Comparison of ENCODE assay signal across 15 cellular contexts in the genomic region with DNA sequence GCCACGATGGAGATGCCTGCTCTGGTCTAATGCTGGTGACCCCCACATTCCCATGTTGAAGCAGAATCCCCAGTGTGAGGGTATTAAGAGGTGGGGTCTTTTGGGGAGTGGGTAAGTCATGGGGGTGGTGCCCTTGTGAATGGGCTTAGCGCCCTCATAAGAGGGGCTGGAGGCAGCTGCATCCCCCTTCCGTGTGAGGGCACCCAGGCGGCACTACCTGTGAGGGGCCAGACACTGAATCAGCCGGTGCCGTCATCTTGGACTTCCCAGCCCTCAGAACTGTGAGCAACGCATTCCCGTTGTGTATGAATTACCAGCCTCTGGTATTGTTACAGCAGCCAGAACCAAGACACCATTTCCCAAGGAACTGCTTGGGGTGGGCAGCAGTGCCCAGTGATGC. TPM values are rescaled to one million over a fixed set of nuclear protein-coding genes. Genes with fewer than 3 reads are reported as not detected.
DNase-seq lines count a peak whose midpoint lies in the region; ATAC-seq and TF ChIP-seq lines count a peak whose summit lies in the region.
"Had no signal": no experiment of that assay in that cellular context is flagged by ENCODE, and none has a peak within 500 bp of the region (broad histone marks: within the 10 kb centered on the region; RNA-seq: fewer than 3 reads in every experiment).

No MANE protein-coding gene starts in this region.

- ATAC-seq in activated CD8-positive, alpha-beta memory T cell treated with anti-CD3 and anti-CD28 coated beads, Interleukin-2, amount 10 ng/mL, durations not matched to agents 7 days and 5 days, result no peak
- no peak for ATAC-seq in HG03520 (IDR thresholded peaks at IDR 0.05; ENCODE audit: unreplicated experiment)
- ATAC-seq in HG03139 (IDR thresholded peaks at IDR 0.05; ENCODE audit: unreplicated experiment), result no peak
- ATAC-seq: HCT116 had no signal

- no peak overlapping the region for H3K27ac ChIP-seq in Peyer's patch

- no peaks in the 10 kb centered on the region for H3K9me3 ChIP-seq in Peyer's patch
- H3K9me3 ChIP-seq: Caco-2 had no signal

- H3K4me3 Mint-ChIP-seq in activated CD8-positive, alpha-beta memory T cell treated with anti-CD3 and anti-CD28 coated beads, Interleukin-2, amount 10 ng/mL, durations not matched to agents 7 days and 5 days, result no peak overlapping the region
- H3K4me3 Mint-ChIP-seq in endothelial cell (ENCODE audit: unreplicated experiment), result peak overlapping the region; percentile 15
- H3K4me3 Mint-ChIP-seq: CD8-positive, alpha-beta memory T cell had no signal

- no peak overlapping the region for H3K4me3 ChIP-seq in Peyer's patch
- H3K4me3 ChIP-seq: BLaER1 had no signal

- H3K36me3 Mint-ChIP-seq in activated CD8-positive, alpha-beta memory T cell treated with anti-CD3 and anti-CD28 coated beads, Interleukin-2, amount 10 ng/mL, durations not matched to agents 7 days and 5 days, result no peaks in the 10 kb centered on the region
- H3K36me3 Mint-ChIP-seq in endothelial cell (ENCODE audit: low read depth, unreplicated experiment), result no peaks in the 10 kb centered on the region
- H3K36me3 Mint-ChIP-seq: CD8-positive, alpha-beta memory T cell had no signal

- no peaks in the 10 kb centered on the region for H3K27me3 ChIP-seq in Peyer's patch
- H3K27me3 ChIP-seq: BLaER1 had no signal

- no peaks in the 10 kb centered on the region for H3K4me1 Mint-ChIP-seq in activated CD8-positive, alpha-beta memory T cell treated with anti-CD3 and anti-CD28 coated beads, Interleukin-2, amount 10 ng/mL, durations not matched to agents 7 days and 5 days
- peaks cover 5% of the 10 kb centered on the region for H3K4me1 Mint-ChIP-seq in endothelial cell (ENCODE audit: unreplicated experiment)
- H3K4me1 Mint-ChIP-seq: CD8-positive, alpha-beta memory T cell had no signal

- intact Hi-C loops in posterior vena cava (cut with DNase I), result no loop called here

- DNase-seq in activated CD8-positive, alpha-beta memory T cell treated with anti-CD3 and anti-CD28 coated beads, Interleukin-2, amount 50 U/mL, for 48 hours, result peak; percentile 23
- no peak for DNase-seq in activated CD8-positive, alpha-beta memory T cell treated with anti-CD3 and anti-CD28 coated beads, Interleukin-2, amount 10 ng/mL, durations not matched to agents 7 days and 5 days
- peak in 2 of 3 donors; percentile 3 to 36 for DNase-seq in Peyer's patch
- no peak for DNase-seq in endothelial cell (ENCODE audit: low spot score)
- DNase-seq in posterior vena cava (ENCODE audit: low spot score), result peak; percentile 68
- DNase-seq: 8988T; AML-193; Caco-2; CD8-positive, alpha-beta memory T cell; DND-41; GF-D8 had no signal

- H3K27me3 Mint-ChIP-seq in activated CD8-positive, alpha-beta memory T cell treated with anti-CD3 and anti-CD28 coated beads, Interleukin-2, amount 10 ng/mL, durations not matched to agents 7 days and 5 days, result peaks cover 4% of the 10 kb centered on the region
- peaks cover 5% of the 10 kb centered on the region for H3K27me3 Mint-ChIP-seq in endothelial cell (ENCODE audit: unreplicated experiment)

- H3K27ac Mint-ChIP-seq in activated CD8-positive, alpha-beta memory T cell treated with anti-CD3 and anti-CD28 coated beads, Interleukin-2, amount 10 ng/mL, durations not matched to agents 7 days and 5 days, result no peak overlapping the region
- H3K27ac Mint-ChIP-seq in endothelial cell (ENCODE audit: unreplicated experiment), result no peak overlapping the region
- H3K27ac Mint-ChIP-seq: CD8-positive, alpha-beta memory T cell had no signal

- no peaks in the 10 kb centered on the region for H3K9me3 Mint-ChIP-seq in activated CD8-positive, alpha-beta memory T cell treated with anti-CD3 and anti-CD28 coated beads, Interleukin-2, amount 10 ng/mL, durations not matched to agents 7 days and 5 days (ENCODE audit: low read depth)
- no peaks in the 10 kb centered on the region for H3K9me3 Mint-ChIP-seq in endothelial cell (ENCODE audit: unreplicated experiment)
- H3K9me3 Mint-ChIP-seq: CD8-positive, alpha-beta memory T cell had no signal

- TF ChIP-seq CTCF in Peyer's patch (IDR thresholded peaks at IDR 0.05) (no peak), endothelial cell (IDR thresholded peaks at IDR 0.05; ENCODE audit: unreplicated experiment) (no peak)

- H3K36me3 ChIP-seq in Peyer's patch, result no peaks in the 10 kb centered on the region
- H3K36me3 ChIP-seq: BLaER1 had no signal

- H3K4me1 ChIP-seq in Peyer's patch, result no peaks in the 10 kb centered on the region
- H3K4me1 ChIP-seq: Caco-2 had no signal

- no peak for TF ChIP-seq POLR2A in Peyer's patch (IDR thresholded peaks at IDR 0.05)

- CTCF ChIA-PET in activated CD8-positive, alpha-beta memory T cell treated with anti-CD3 and anti-CD28 coated beads, Interleukin-2, amount 10 ng/mL, durations not matched to agents 7 days and 5 days (lab: Charles Lee), result no interaction called here

RNA-seq across cellular contexts. Expression of gene RNF130, which starts 27.0 kb away (rescaled TPM):
- total RNA-seq in activated CD8-positive, alpha-beta memory T cell treated with anti-CD3 and anti-CD28 coated beads, Interleukin-2, amount 10 ng/mL, durations not matched to agents 7 days and 5 days, result 1 to 10 TPM; 4.9 to 5.4 TPM
- total RNA-seq in Peyer's patch (10 to 100 TPM; 29.7 to 54.5 (median 33.6) TPM), endothelial cell (ENCODE audit: unreplicated experiment) (67.3 TPM), posterior vena cava (10 to 100 TPM; 66.6 to 80.3 TPM)

Comparison
In these comparisons a context has a peak if more than half of its experiments do, and no peak if none do; other contexts are left out.
1. DNase-seq: peak in activated CD8-positive, alpha-beta memory T cell treated with anti-CD3 and anti-CD28 coated beads, Interleukin-2, amount 50 U/mL, for 48 hours (single experiment), Peyer's patch (2 of 3) and posterior vena cava (single experiment); none in activated CD8-positive, alpha-beta memory T cell treated with anti-CD3 and anti-CD28 coated beads, Interleukin-2, amount 10 ng/mL, durations not matched to agents 7 days and 5 days (single experiment) and endothelial cell (single experiment).
2. RNA of gene RNF130, which starts 27.0 kb away (total RNA-seq): 66.6 to 80.3 TPM in posterior vena cava, 67.3 TPM in endothelial cell (single experiment) and 29.7 to 54.5 TPM in Peyer's patch; 4.9 to 5.4 TPM in activated CD8-positive, alpha-beta memory T cell treated with anti-CD3 and anti-CD28 coated beads, Interleukin-2, amount 10 ng/mL, durations not matched to agents 7 days and 5 days; every median in the first group is over 4 times any median in the second.